Comparison of ENCODE assay signal across 8 cellular contexts in genomic region chr22:20268350-20269012, GRCh38. TPM values are rescaled to one million over a fixed set of nuclear protein-coding genes. Genes with fewer than 3 reads are reported as not detected.
DNase-seq lines count a peak whose midpoint lies in the region; ATAC-seq, FAIRE-seq and TF ChIP-seq lines count a peak whose summit lies in the region.

No MANE protein-coding gene starts in this region.

- H3K9me2 ChIP-seq in HCT116 (ENCODE audit: insufficient read depth) = no peaks in the 10 kb centered on the region

- H3K27ac ChIP-seq in CD4-positive, alpha-beta T cell (ENCODE audit: low read depth, low read length) = no peak overlapping the region
- H3K27ac ChIP-seq in HCT116 (ENCODE audit: low read depth, low read length) (peak overlapping the region; percentile 61), parathyroid adenoma (no peak overlapping the region)

- H3K4me3 ChIP-seq in HCT116 (replicated peaks in 1 of 2; ENCODE audit: low read depth in 1 of 2, low read length in 2 of 2) = peak overlapping the region; percentile 15 to 23; a peak in 1 of 4 replicates
- H3K4me3 ChIP-seq in parathyroid adenoma (ENCODE audit: low read depth, low read length) = peak overlapping the region; percentile 22
- H3K4me3 ChIP-seq in lower leg skin (ENCODE audit: low read depth, poor library complexity, severe bottlenecking) = no peak overlapping the region

- H3K4me2 ChIP-seq in HCT116 (ENCODE audit: low read length) (peak overlapping the region; percentile 59), parathyroid adenoma (ENCODE audit: low read length) (peak overlapping the region; percentile 59)

- RAD21 ChIA-PET in HCT116 (lab: Charles Lee; ENCODE audit: low non-redundant PET in 1 of 2, low total read pairs in 2 of 2, uncharacterized antibody in 2 of 2, unreplicated experiment in 2 of 2) = no interaction called here

- H3K79me2 ChIP-seq in HCT116 (ENCODE audit: insufficient read depth, low read length) (0 out of 2 replicates have a peak, but pooled peaks cover 4% of the 10 kb centered on the region), parathyroid adenoma (no peaks in the 10 kb centered on the region)

- BruUV-seq in HCT116 (replicated peaks; lab: Mats Ljungman, UMichigan) = no TSS peak

- TF ChIP-seq POLR2A in HCT116 (IDR thresholded peaks at IDR 0.05; ENCODE audit: borderline replicate concordance, extremely low read depth, insufficient read depth, insufficient read length) (no peak), lower leg skin (IDR thresholded peaks at IDR 0.05) (no peak)

- ATAC-seq in CD4-positive, alpha-beta T cell (ENCODE audit: poor library complexity) = peak; percentile 87
- ATAC-seq in HCT116 = peak; percentile 85
- ATAC-seq in GM18873 (IDR thresholded peaks at IDR 0.05; ENCODE audit: low FRiP score, unreplicated experiment) = no peak

- no peaks in the 10 kb centered on the region for H3K36me3 ChIP-seq in HCT116 (ENCODE audit: control insufficient read depth in 1 of 2, insufficient read depth in 2 of 2, low read length in 2 of 2)
- H3K36me3 ChIP-seq in parathyroid adenoma (ENCODE audit: control insufficient read depth, insufficient read depth, low read length) = no peaks in the 10 kb centered on the region

- H3K9me3 Mint-ChIP-seq in CD4-positive, alpha-beta T cell = no peaks in the 10 kb centered on the region

- no peak overlapping the region for H3K27ac Mint-ChIP-seq in CD4-positive, alpha-beta T cell

- H3K4me3 Mint-ChIP-seq in CD4-positive, alpha-beta T cell = peak overlapping the region; percentile 82

- H2AFZ ChIP-seq in HCT116 (ENCODE audit: low read depth, low read length, poor library complexity, severe bottlenecking) = no peak overlapping the region
- H2AFZ ChIP-seq in parathyroid adenoma = no peak overlapping the region

- no peaks in the 10 kb centered on the region for H3K9me3 ChIP-seq in CD4-positive, alpha-beta T cell (ENCODE audit: control insufficient read depth, low read length)
- no peaks in the 10 kb centered on the region for H3K9me3 ChIP-seq in HCT116 (ENCODE audit: control insufficient read depth in 1 of 2, insufficient read depth in 1 of 2, low read depth in 1 of 2, low read length in 2 of 2)
- no peaks in the 10 kb centered on the region for H3K9me3 ChIP-seq in parathyroid adenoma (ENCODE audit: control insufficient read depth, low read length)

- H3K27me3 ChIP-seq in CD4-positive, alpha-beta T cell (ENCODE audit: control insufficient read depth, insufficient read depth, low read length) = no peaks in the 10 kb centered on the region
- H3K27me3 ChIP-seq in HCT116 (ENCODE audit: insufficient read depth, low read length) = no peaks in the 10 kb centered on the region
- H3K27me3 ChIP-seq in parathyroid adenoma (ENCODE audit: control insufficient read depth, insufficient read depth, low read length) = no peaks in the 10 kb centered on the region

- POLR2A ChIA-PET in CD4-positive, alpha-beta T cell (lab: Charles Lee) = no interaction called here
- POLR2A ChIA-PET in HCT116 (lab: Charles Lee) = no interaction called here

- peaks cover 5% of the 10 kb centered on the region for H3K4me1 Mint-ChIP-seq in CD4-positive, alpha-beta T cell (ENCODE audit: low read depth)

- peaks cover 10 to 15% of the 10 kb centered on the region in 2 experiments; a peak in 3 of 4 replicates for H3K4me1 ChIP-seq in HCT116 (ENCODE audit: control insufficient read depth in 1 of 2, insufficient read depth in 2 of 2, low read length in 2 of 2)
- no peaks in the 10 kb centered on the region for H3K4me1 ChIP-seq in parathyroid adenoma

- WGBS in lower leg skin, 2 donors = 14 to 65% methylated on average over 13 to 17 of the region's 43 CpGs

- intact Hi-C loops in CD4-positive, alpha-beta T cell (cut with DNase I, micrococcal nuclease) = loop anchor here (1.0 to 5.0 kb wide), 3 partner anchors 17 to 111 kb away; no protein-coding TSS in a partner anchor
- intact Hi-C loops in HCT116 (cut with micrococcal nuclease) (no loop called here), head of caudate nucleus (cut with DNase I) (loop anchor here (5.0 kb wide), 1 partner anchor 111 kb away; no protein-coding TSS in a partner anchor), lower leg skin (cut with DNase I; ENCODE audit: low total_unique reads) (no loop called here)

- no peak; the same call in 1 of the 2 replicates for TF ChIP-seq RAD21 in HCT116 (IDR thresholded peaks at IDR 0.05; ENCODE audit: low read depth)

- no peak for FAIRE-seq in RCC 7860 (lab: Jason Lieb, UNC)

- CTCF ChIA-PET in CD4-positive, alpha-beta T cell (lab: Charles Lee) = no interaction called here
- CTCF ChIA-PET in HCT116 (lab: Charles Lee) = no interaction called here

- no peaks in the 10 kb centered on the region for H4K20me1 ChIP-seq in HCT116 (ENCODE audit: insufficient read depth)

- no peaks in the 10 kb centered on the region for H3K36me3 Mint-ChIP-seq in CD4-positive, alpha-beta T cell (ENCODE audit: low read depth)

- TF ChIP-seq CTCF in CD4-positive, alpha-beta T cell (IDR thresholded peaks at IDR 0.05) = peak; percentile 50
- TF ChIP-seq CTCF in HCT116 (IDR thresholded peaks at IDR 0.05 in 2 of 3, conservative IDR thresholded peaks at IDR 0.05 in 1 of 3; ENCODE audit: borderline replicate concordance in 1 of 3, insufficient read depth in 1 of 3, low read depth in 2 of 3, low read length in 2 of 3) = peak in 2 of 3 experiments; percentile 46 to 60; a peak in 4 of 6 replicates
- TF ChIP-seq CTCF in parathyroid adenoma (IDR thresholded peaks at IDR 0.05) = peak; percentile 36
- TF ChIP-seq CTCF in lower leg skin (IDR thresholded peaks at IDR 0.05) = no peak

- no peaks in the 10 kb centered on the region for H3K27me3 Mint-ChIP-seq in CD4-positive, alpha-beta T cell

- H3K9ac ChIP-seq in HCT116 (ENCODE audit: low read length) (peak overlapping the region; percentile 53), parathyroid adenoma (no peak overlapping the region)

- peak; percentile 22 to 65 (median 44) for DNase-seq in CD4-positive, alpha-beta T cell
- peak; percentile 8 for DNase-seq in HCT116 (ENCODE audit: low read depth, low spot score)
- peak; percentile 29 for DNase-seq in RCC 7860 (ENCODE audit: low spot score)
- DNase-seq in activated gamma-delta T cell treated with Interleukin-2 at 50 U/mL for 16 hours = peak; percentile 48
- DNase-seq in head of caudate nucleus = peak in 35 of 42 donors; percentile 20 to 81 (median 61)
- no peak for DNase-seq in lower leg skin (ENCODE audit: low spot score in 2 of 2)

TF ChIP-seq in HCT116, 20 proteins besides CTCF, POLR2A, EP300 and RAD21:
- TF ChIP-seq CEBPB (IDR thresholded peaks at IDR 0.05; ENCODE audit: low read depth) = no peak
- peak; percentile 36; the same call in 1 of the 2 replicates for TF ChIP-seq ZFX (IDR thresholded peaks at IDR 0.05)

RNA-seq across cellular contexts. Expression of gene RTN4R, which starts 0.4 kb away (rescaled TPM):
- total RNA-seq in CD4-positive, alpha-beta T cell = under 1 TPM; 0.36 to 0.50 TPM
- total RNA-seq in HCT116 (2021; ENCODE audit: unreplicated experiment) (19.0 TPM), lower leg skin (10 to 100 TPM in 3 of 4 donors, 1 to 10 TPM in 1; 9.1 to 15.7 (median 12.9) TPM)
- polyA plus RNA-seq in HCT116 (2012) = 20.5 and 27.1 TPM in 2 replicates

RNA-seq across cellular contexts. Expression of gene DGCR6L, which starts 51.4 kb away (rescaled TPM):
- 10 to 100 TPM; 29.1 to 31.2 TPM for total RNA-seq in CD4-positive, alpha-beta T cell
- total RNA-seq in HCT116 (2021; ENCODE audit: unreplicated experiment) = 44.9 TPM
- 40.2 and 51.1 TPM in 2 replicates for polyA plus RNA-seq in HCT116 (2012)
- 10 to 100 TPM; 56.2 to 81.0 (median 79.3) TPM for total RNA-seq in lower leg skin

Comparison
In these comparisons a context has a peak if more than half of its experiments do, and no peak if none do; other contexts are left out.
1. DNase-seq: peak in CD4-positive, alpha-beta T cell (10 of 10), HCT116 (single experiment), RCC 7860 (single experiment), activated gamma-delta T cell treated with Interleukin-2 at 50 U/mL for 16 hours (single experiment) and head of caudate nucleus (35 of 42); none in lower leg skin (0 of 2).
2. CTCF ChIP-seq: peak in CD4-positive, alpha-beta T cell (single experiment), HCT116 (2 of 3) and parathyroid adenoma (single experiment); none in lower leg skin (0 of 3).
3. RNA of gene RTN4R, which starts 0.4 kb away (total RNA-seq): 19.0 TPM in HCT116 (single experiment) and 9.1 to 15.7 TPM in lower leg skin; 0.36 to 0.50 TPM in CD4-positive, alpha-beta T cell; every median in the first group is over 4 times any median in the second.
4. intact Hi-C loops: an anchor here in CD4-positive, alpha-beta T cell (1.0 to 5.0 kb wide) and head of caudate nucleus (5.0 kb wide); none called in HCT116 and lower leg skin.